In genomic region chr3:138068579-138069174, GRCh38 we compare ENCODE assay signal across 8 cellular contexts.
DNase-seq lines count a peak whose midpoint lies in the region; ATAC-seq lines count a peak whose summit lies in the region.

No MANE protein-coding gene starts in this region.

- ATAC-seq in GM18861 (IDR thresholded peaks at IDR 0.05; ENCODE audit: unreplicated experiment) = peak; percentile 63
- peak; percentile 62 for ATAC-seq in HG03064 (IDR thresholded peaks at IDR 0.05; ENCODE audit: low read depth, unreplicated experiment)

- DNase-seq in AG20443 (ENCODE audit: low spot score) (peak; percentile 93), NCI-H2171 (lab: John Stamatoyannopoulos, UW) (peak; percentile 50), cerebellar cortex (ENCODE audit: low spot score) (peak; percentile 82), left kidney (ENCODE audit: low read depth, low spot score) (peak; percentile 86)
- DNase-seq in activated CD4-positive, CD25-positive, alpha-beta regulatory T cell treated with anti-CD3 and anti-CD28 coated beads, Interleukin-2, amount 50 U/mL, for 72 hours = peak; percentile 76
- DNase-seq in stimulated activated CD4-positive, alpha-beta T cell treated with anti-CD3 and anti-CD28 coated beads, Interleukin-4, amount 100 ng/mL, for 48 hours (ENCODE audit: low read depth in 2 of 2) = peak; percentile 72 to 82

Comparison
In these comparisons a context has a peak if more than half of its experiments do, and no peak if none do; other contexts are left out.
1. Peak in every context shown above with its lines: DNase-seq and ATAC-seq.